Comparison of ENCODE assay signal across 9 cellular contexts in the genomic region with DNA sequence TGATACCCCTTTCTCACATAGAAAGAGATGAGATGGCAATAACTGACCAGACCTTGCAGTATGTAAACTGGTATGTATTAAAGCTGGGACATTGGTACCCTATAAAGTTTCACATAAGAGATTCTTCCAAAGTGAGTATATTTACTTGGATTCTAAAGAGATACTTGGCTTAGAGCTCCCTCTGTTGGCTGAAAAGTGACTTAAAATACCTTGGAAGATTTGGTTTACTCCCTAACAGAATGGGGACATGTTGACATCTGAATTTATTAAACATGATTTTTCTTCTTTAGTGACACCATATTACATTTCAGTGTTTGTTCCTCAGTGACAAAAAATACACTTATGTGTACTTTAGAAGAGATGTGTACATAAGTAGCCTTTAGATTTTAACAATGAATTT. TPM values are rescaled to one million over a fixed set of nuclear protein-coding genes. Genes with fewer than 3 reads are reported as not detected.
DNase-seq lines count a peak whose midpoint lies in the region; FAIRE-seq and TF ChIP-seq lines count a peak whose summit lies in the region.
"Had no signal": no experiment of that assay in that cellular context is flagged by ENCODE, and none has a peak within 500 bp of the region (broad histone marks: within the 10 kb centered on the region; RNA-seq: fewer than 3 reads in every experiment).

No MANE protein-coding gene starts in this region.

- H3K4me3 Mint-ChIP-seq in CD4-positive, alpha-beta memory T cell = no peak overlapping the region

- DNase-seq in CD4-positive, alpha-beta memory T cell = peak in 4 of 5 donors; percentile 12 to 39 (median 32)
- DNase-seq in GM23248 = peak; percentile 58
- DNase-seq in NCI-H446 (lab: John Stamatoyannopoulos, UW) = peak; percentile 36 to 73
- peak; percentile 73 for DNase-seq in astrocyte of the spinal cord (ENCODE audit: low read depth, low spot score)
- DNase-seq in urothelium cell line (ENCODE audit: low spot score) = peak; percentile 21
- no peak for DNase-seq in islet precursor cell
- DNase-seq in stimulated activated CD4-positive, alpha-beta T cell treated with anti-CD3 and anti-CD28 coated beads, Interleukin-1b, Interleukin-23, amount 100 ng/mL, for 48 hours = no peak
- DNase-seq: right cardiac atrium had no signal

- H3K36me3 ChIP-seq in CD4-positive, alpha-beta memory T cell (ENCODE audit: insufficient read depth, low read length) = no peaks in the 10 kb centered on the region
- H3K36me3 ChIP-seq in GM23248 (ENCODE audit: low read depth) = no peaks in the 10 kb centered on the region

- no peaks in the 10 kb centered on the region for H3K9me2 ChIP-seq in GM23248 (ENCODE audit: insufficient read depth)

- H3F3A ChIP-seq in GM23248 (ENCODE audit: insufficient read depth) = no peaks in the 10 kb centered on the region

- no peaks in the 10 kb centered on the region for H3K79me2 ChIP-seq in GM23248 (ENCODE audit: insufficient read depth)

- FAIRE-seq in islet of Langerhans (lab: Jason Lieb, UNC) = peak; percentile 98
- no peak for FAIRE-seq in urothelium cell line (lab: Jason Lieb, UNC)

- CTCF ChIA-PET in CD4-positive, alpha-beta memory T cell (lab: Charles Lee; ENCODE audit: partially characterized antibody) = interaction anchor here (1.0 to 2.2 kb wide), 6 partner anchors 8 to 272 kb away, joined by 3 to 6 read pairs (median 5); partner anchors contain the start of gene SLC9A7

- H3K27ac ChIP-seq in CD4-positive, alpha-beta memory T cell (ENCODE audit: low read depth, low read length) = no peak overlapping the region
- H3K27ac ChIP-seq in GM23248 = no peak overlapping the region

- no peak overlapping the region for H3K4me3 ChIP-seq in CD4-positive, alpha-beta memory T cell (ENCODE audit: low read length in 2 of 2)
- H3K4me3 ChIP-seq in GM23248 (no peak overlapping the region), astrocyte of the spinal cord (ENCODE audit: low read depth, low read length) (no peak overlapping the region)

- no peak overlapping the region for H3K27ac Mint-ChIP-seq in CD4-positive, alpha-beta memory T cell

- H3K9me3 Mint-ChIP-seq in CD4-positive, alpha-beta memory T cell = no peaks in the 10 kb centered on the region

- no peaks in the 10 kb centered on the region for H3K9me3 ChIP-seq in CD4-positive, alpha-beta memory T cell (ENCODE audit: control insufficient read depth in 1 of 2, low read length in 2 of 2)
- H3K9me3 ChIP-seq in GM23248 (ENCODE audit: low read depth) = no peaks in the 10 kb centered on the region

- no peak overlapping the region for H3K9ac ChIP-seq in GM23248

- no peaks in the 10 kb centered on the region for H4K20me1 ChIP-seq in GM23248 (ENCODE audit: insufficient read depth)

- TF ChIP-seq CTCF in astrocyte of the spinal cord (IDR thresholded peaks at IDR 0.05; ENCODE audit: low read depth, low read length) = peak; percentile 47

- no peaks in the 10 kb centered on the region for H3K27me3 Mint-ChIP-seq in CD4-positive, alpha-beta memory T cell

- no peaks in the 10 kb centered on the region for H3K36me3 Mint-ChIP-seq in CD4-positive, alpha-beta memory T cell

- H3K4me2 ChIP-seq in GM23248 (ENCODE audit: unreplicated experiment) = no peak overlapping the region

- no peaks in the 10 kb centered on the region for H3K4me1 Mint-ChIP-seq in CD4-positive, alpha-beta memory T cell

- H3K27me3 ChIP-seq in CD4-positive, alpha-beta memory T cell (ENCODE audit: insufficient read depth, low read length) = no peaks in the 10 kb centered on the region
- H3K27me3 ChIP-seq in GM23248 (replicated peaks; ENCODE audit: insufficient read depth) = no peaks in the 10 kb centered on the region

- intact Hi-C loops in CD4-positive, alpha-beta memory T cell (cut with micrococcal nuclease) = loop anchor here (1.0 kb wide), 1 partner anchor 127 kb away; no protein-coding TSS in a partner anchor

- in situ Hi-C loops in GM23248 (cut with MboI) = no loop called here
- in situ Hi-C loops in astrocyte of the spinal cord (cut with HindIII; ENCODE audit: low sequenced_read_pairs) = no loop called here

- POLR2A ChIA-PET in CD4-positive, alpha-beta memory T cell (lab: Charles Lee; ENCODE audit: partially characterized antibody) = no interaction called here

- no peaks in the 10 kb centered on the region for H3K4me1 ChIP-seq in CD4-positive, alpha-beta memory T cell (ENCODE audit: insufficient read depth, low read length)
- H3K4me1 ChIP-seq in GM23248 (ENCODE audit: insufficient read depth) = no peaks in the 10 kb centered on the region

- no peak overlapping the region for H2AFZ ChIP-seq in GM23248

RNA-seq across cellular contexts. Expression of gene RGN, which starts 47.9 kb away (rescaled TPM):
- total RNA-seq in CD4-positive, alpha-beta memory T cell = not detected
- not detected for polyA plus RNA-seq in CD4-positive, alpha-beta memory T cell
- total RNA-seq in GM23248 (2014; rRNA removed; shearing (Covaris generic)) = 1.6 and 6.2 TPM in 2 replicates
- polyA plus RNA-seq in GM23248 (2016; fragmentation: Nextera tagmentation; extraction: Ambion mirVana) = 2.4 and 5.0 TPM in 2 replicates

Comparison
In these comparisons a context has a peak if more than half of its experiments do, and no peak if none do; other contexts are left out.
1. DNase-seq: peak in CD4-positive, alpha-beta memory T cell (4 of 5), GM23248 (single experiment), NCI-H446 (2 of 2), astrocyte of the spinal cord (single experiment) and urothelium cell line (single experiment); none in islet precursor cell (single experiment) and stimulated activated CD4-positive, alpha-beta T cell treated with anti-CD3 and anti-CD28 coated beads, Interleukin-1b, Interleukin-23, amount 100 ng/mL, for 48 hours (single experiment).